Comparison of ENCODE assay signal across 1 cellular context in genomic region chr1:203187306-203188264, GRCh38.
TF ChIP-seq lines count a peak whose summit lies in the region.

No MANE protein-coding gene starts in this region.

TF ChIP-seq in HEK293T, 16 proteins besides CTCF, POLR2A, EP300 and RAD21:
- TF ChIP-seq PKNOX1 (IDR thresholded peaks at IDR 0.05) = peak; percentile 81
- TF ChIP-seq CTBP1 (IDR thresholded peaks at IDR 0.05; ENCODE audit: borderline replicate concordance) = no peak
